ENCODE assay signal across 8 cellular contexts in genomic region chr3:115146032-115146417, GRCh38. TPM values are rescaled to one million over a fixed set of nuclear protein-coding genes. Genes with fewer than 3 reads are reported as not detected.
DNase-seq lines count a peak whose midpoint lies in the region; ATAC-seq and TF ChIP-seq lines count a peak whose summit lies in the region.

No MANE protein-coding gene starts in this region.

- H3K27me3 ChIP-seq in HAP-1 (ENCODE audit: low read depth) = no peaks in the 10 kb centered on the region
- no peaks in the 10 kb centered on the region for H3K27me3 ChIP-seq in endodermal cell (ENCODE audit: control insufficient read depth, insufficient read depth, low read length, poor library complexity, severe bottlenecking)

- peak overlapping the region; percentile 88 for H3K27ac ChIP-seq in endodermal cell (ENCODE audit: low read depth, low read length)

- POLR2A ChIA-PET in activated CD8-positive, alpha-beta T cell treated with anti-CD3 and anti-CD28 coated beads for 36 hours (lab: Charles Lee) = interaction anchor here (0.7 to 3.1 kb wide), 8 partner anchors 11 to 638 kb away, joined by 3 to 28 read pairs (median 5); no protein-coding TSS in a partner anchor

- 7 to 21% methylated on average over 1 to 9 of the region's 9 CpGs for WGBS in endodermal cell (ENCODE audit: insufficient coverage in 1 of 2, insufficient read length in 1 of 2), 2 experiments

- H3K4me3 ChIP-seq in HAP-1 (peak overlapping the region; percentile 69), endodermal cell (ENCODE audit: low read length) (peak overlapping the region; percentile 88)

- intact Hi-C loops in activated CD8-positive, alpha-beta T cell treated with anti-CD3 and anti-CD28 coated beads for 36 hours (cut with micrococcal nuclease) = loop anchor here (2.0 to 10.0 kb wide), 3 partner anchors 49 to 639 kb away; no protein-coding TSS in a partner anchor

- peak; percentile 60 for DNase-seq in Ammon's horn (ENCODE audit: low spot score)
- peak; percentile 61 to 71 for DNase-seq in HAP-1 (ENCODE audit: low spot score in 2 of 2)
- DNase-seq in NCI-H524 (lab: John Stamatoyannopoulos, UW) = peak; percentile 74 to 84
- DNase-seq in activated CD8-positive, alpha-beta T cell treated with anti-CD3 and anti-CD28 coated beads for 36 hours = peak; percentile 63
- peak; percentile 62 for DNase-seq in endodermal cell
- no peak for DNase-seq in mesothelial cell of epicardium (ENCODE audit: low spot score in 2 of 2, unreplicated experiment in 2 of 2)

- CTCF ChIA-PET in activated CD8-positive, alpha-beta T cell treated with anti-CD3 and anti-CD28 coated beads for 36 hours (lab: Charles Lee) = interaction anchor here (1.1 to 1.7 kb wide), 6 partner anchors 8 to 54 kb away, joined by 3 to 7 read pairs (median 4); no protein-coding TSS in a partner anchor

- H3K36me3 ChIP-seq in HAP-1 (replicated peaks) (no peaks in the 10 kb centered on the region), endodermal cell (ENCODE audit: control insufficient read depth, insufficient read depth, low read length) (no peaks in the 10 kb centered on the region)

- H3K36me3 Mint-ChIP-seq in activated CD8-positive, alpha-beta T cell treated with anti-CD3 and anti-CD28 coated beads for 36 hours (ENCODE audit: low read depth) = peaks cover 11% of the 10 kb centered on the region
- no peaks in the 10 kb centered on the region for H3K36me3 Mint-ChIP-seq in endodermal cell (ENCODE audit: low read depth)
- H3K36me3 Mint-ChIP-seq in mesothelial cell of epicardium = no peaks in the 10 kb centered on the region
- H3K36me3 Mint-ChIP-seq in stimulated activated naive CD8-positive, alpha-beta T cell treated with anti-CD3 and anti-CD28 coated beads, Interleukin-15, Interleukin-2, amounts not matched to agents 100 ng/mL and 50 ng/mL, for 24 hours (ENCODE audit: low read depth) = peaks cover 9% of the 10 kb centered on the region

- TF ChIP-seq CTCF in activated CD8-positive, alpha-beta T cell treated with anti-CD3 and anti-CD28 coated beads for 36 hours (IDR thresholded peaks at IDR 0.05) = no peak
- TF ChIP-seq CTCF in endodermal cell (conservative IDR thresholded peaks at IDR 0.05) = no peak
- TF ChIP-seq CTCF in mesothelial cell of epicardium (IDR thresholded peaks at IDR 0.05; ENCODE audit: unreplicated experiment) = no peak

- no peaks in the 10 kb centered on the region for H3K27me3 Mint-ChIP-seq in activated CD8-positive, alpha-beta T cell treated with anti-CD3 and anti-CD28 coated beads for 36 hours
- H3K27me3 Mint-ChIP-seq in endodermal cell (ENCODE audit: insufficient read depth) = no peaks in the 10 kb centered on the region
- H3K27me3 Mint-ChIP-seq in mesothelial cell of epicardium (ENCODE audit: low read depth) = no peaks in the 10 kb centered on the region
- no peaks in the 10 kb centered on the region for H3K27me3 Mint-ChIP-seq in stimulated activated naive CD8-positive, alpha-beta T cell treated with anti-CD3 and anti-CD28 coated beads, Interleukin-15, Interleukin-2, amounts not matched to agents 100 ng/mL and 50 ng/mL, for 24 hours

- H3K27ac Mint-ChIP-seq in activated CD8-positive, alpha-beta T cell treated with anti-CD3 and anti-CD28 coated beads for 36 hours = peak overlapping the region; percentile 95
- H3K27ac Mint-ChIP-seq in endodermal cell = peak overlapping the region; percentile 95
- peak overlapping the region; percentile 97 for H3K27ac Mint-ChIP-seq in mesothelial cell of epicardium
- peak overlapping the region; percentile 93 for H3K27ac Mint-ChIP-seq in stimulated activated naive CD8-positive, alpha-beta T cell treated with anti-CD3 and anti-CD28 coated beads, Interleukin-15, Interleukin-2, amounts not matched to agents 100 ng/mL and 50 ng/mL, for 24 hours

- peak overlapping the region; percentile 62 for H3K9ac ChIP-seq in endodermal cell (ENCODE audit: extremely low read depth, low read length, poor library complexity, severe bottlenecking)

- peaks cover 4% of the 10 kb centered on the region for H3K9me3 Mint-ChIP-seq in activated CD8-positive, alpha-beta T cell treated with anti-CD3 and anti-CD28 coated beads for 36 hours
- peaks cover 1% of the 10 kb centered on the region for H3K9me3 Mint-ChIP-seq in endodermal cell
- H3K9me3 Mint-ChIP-seq in mesothelial cell of epicardium = peaks cover 4% of the 10 kb centered on the region
- H3K9me3 Mint-ChIP-seq in stimulated activated naive CD8-positive, alpha-beta T cell treated with anti-CD3 and anti-CD28 coated beads, Interleukin-15, Interleukin-2, amounts not matched to agents 100 ng/mL and 50 ng/mL, for 24 hours = peaks cover 4% of the 10 kb centered on the region

- H3K4me1 Mint-ChIP-seq in activated CD8-positive, alpha-beta T cell treated with anti-CD3 and anti-CD28 coated beads for 36 hours (ENCODE audit: low read depth) = peaks cover 30% of the 10 kb centered on the region
- H3K4me1 Mint-ChIP-seq in endodermal cell (peaks cover 2% of the 10 kb centered on the region), mesothelial cell of epicardium (peaks cover 8% of the 10 kb centered on the region)
- H3K4me1 Mint-ChIP-seq in stimulated activated naive CD8-positive, alpha-beta T cell treated with anti-CD3 and anti-CD28 coated beads, Interleukin-15, Interleukin-2, amounts not matched to agents 100 ng/mL and 50 ng/mL, for 24 hours (ENCODE audit: low read depth) = peaks cover 30% of the 10 kb centered on the region

- in situ Hi-C loops in HAP-1 (cut with MboI; ENCODE audit: low sequenced_read_pairs) = no loop called here

- H3K4me3 Mint-ChIP-seq in activated CD8-positive, alpha-beta T cell treated with anti-CD3 and anti-CD28 coated beads for 36 hours = peak overlapping the region; percentile 87
- H3K4me3 Mint-ChIP-seq in endodermal cell (peak overlapping the region; percentile 87), mesothelial cell of epicardium (peak overlapping the region; percentile 93)
- peak overlapping the region; percentile 93 for H3K4me3 Mint-ChIP-seq in stimulated activated naive CD8-positive, alpha-beta T cell treated with anti-CD3 and anti-CD28 coated beads, Interleukin-15, Interleukin-2, amounts not matched to agents 100 ng/mL and 50 ng/mL, for 24 hours

- no peak for ATAC-seq in activated CD8-positive, alpha-beta T cell treated with anti-CD3 and anti-CD28 coated beads for 36 hours
- no peak for ATAC-seq in GM18907 (IDR thresholded peaks at IDR 0.05; ENCODE audit: unreplicated experiment)

- H3K4me1 ChIP-seq in HAP-1 (peaks cover 12% of the 10 kb centered on the region), endodermal cell (ENCODE audit: control insufficient read depth, insufficient read depth, low read length) (no peaks in the 10 kb centered on the region)

- no peaks in the 10 kb centered on the region for H3K9me3 ChIP-seq in HAP-1
- H3K9me3 ChIP-seq in endodermal cell (ENCODE audit: control insufficient read depth, low read length) = peaks cover 7% of the 10 kb centered on the region

RNA-seq across cellular contexts. Expression of gene ZBTB20, which starts 1.1 kb away (rescaled TPM):
- 1 to 10 TPM; 5.1 to 5.3 TPM for total RNA-seq in activated CD8-positive, alpha-beta T cell treated with anti-CD3 and anti-CD28 coated beads for 36 hours
- total RNA-seq in endodermal cell (1 to 10 TPM; 1.6 to 2.9 TPM), mesothelial cell of epicardium (27.1 to 30.7 TPM (median 30.4 TPM) in 3 replicates)
- 4.8 TPM for polyA plus RNA-seq in endodermal cell (2013, experiment 1 of 2)
- polyA plus RNA-seq in endodermal cell (2013, experiment 2 of 2) = 6.8 TPM

Comparison
In these comparisons a context has a peak if more than half of its experiments do, and no peak if none do; other contexts are left out.
1. DNase-seq: peak in Ammon's horn (single experiment), HAP-1 (2 of 2), NCI-H524 (2 of 2), activated CD8-positive, alpha-beta T cell treated with anti-CD3 and anti-CD28 coated beads for 36 hours (single experiment) and endodermal cell (single experiment); none in mesothelial cell of epicardium (0 of 2).
2. Peak in every context shown above with its lines, with median percentiles within 50 percentile points of each other: H3K27ac Mint-ChIP-seq and H3K4me3 Mint-ChIP-seq.